11 cellular contexts compared by ENCODE assay signal in the genomic region with DNA sequence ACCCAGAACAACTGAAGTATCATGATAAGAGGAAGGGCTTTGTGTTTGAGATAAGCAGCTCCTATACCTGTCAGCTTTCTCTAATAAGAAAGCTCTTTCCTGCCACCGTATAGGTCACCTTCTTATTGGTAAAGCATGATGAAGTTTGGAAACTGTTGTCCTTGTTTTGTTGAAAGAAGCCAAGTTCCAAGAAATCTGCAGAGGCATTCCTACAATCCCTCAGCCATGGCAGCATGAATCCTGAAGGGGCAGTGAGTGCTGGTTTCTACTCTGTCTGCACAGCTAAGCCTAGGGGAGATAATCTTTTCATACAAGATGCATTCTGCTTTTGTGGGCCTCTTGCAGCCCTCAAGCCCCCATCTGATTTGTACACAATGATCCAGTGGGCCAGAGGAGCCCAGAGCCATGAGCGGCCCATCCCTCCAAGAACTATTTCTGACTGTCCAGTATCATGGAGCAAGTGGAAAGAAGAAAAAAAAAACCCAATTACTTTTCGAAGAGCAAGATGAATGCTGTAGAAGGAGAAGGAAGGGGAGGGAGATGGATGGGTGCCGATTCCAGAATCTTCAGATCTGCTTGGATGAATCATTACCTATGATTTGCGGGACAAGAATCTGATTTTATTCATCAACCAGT. TPM values are rescaled to one million over a fixed set of nuclear protein-coding genes. Genes with fewer than 3 reads are reported as not detected.
A peak's percentile ranks its signal among the peaks of the same experiment; 100 is the strongest.
DNase-seq lines count a peak whose midpoint lies in the region; ATAC-seq and TF ChIP-seq lines count a peak whose summit lies in the region.
"Had no signal": no experiment of that assay in that cellular context is flagged by ENCODE, and none has a peak within 500 bp of the region (broad histone marks: within the 10 kb centered on the region; RNA-seq: fewer than 3 reads in every experiment).

No MANE protein-coding gene starts in this region.

- peaks cover 15% of the 10 kb centered on the region; the same call in 1 of the 2 replicates for H3K79me2 ChIP-seq in GM23248 (ENCODE audit: insufficient read depth)

- H3K9ac ChIP-seq in GM23248: peak overlapping the region; percentile 89
- no peak overlapping the region for H3K9ac ChIP-seq in iPS-15b (ENCODE audit: low read depth, low read length)
- H3K9ac ChIP-seq: KMS-11 had no signal

- TF ChIP-seq POLR2A in adrenal gland (IDR thresholded peaks at IDR 0.05) (no peak), sigmoid colon (IDR thresholded peaks at IDR 0.05) (no peak)

- DNase-seq in GM23248 (peak; percentile 42), adrenal gland (peak in 1 of 7 donors; percentile 7), sigmoid colon (peak; percentile 67), UCSD-AML1 (lab: John Stamatoyannopoulos, UW; ENCODE audit: unreplicated experiment) (no peak)
- DNase-seq in stimulated activated naive CD4-positive, alpha-beta T cell (lab: John Stamatoyannopoulos, UW): no peak
- DNase-seq: activated naive CD4-positive, alpha-beta T cell treated with anti-CD3 and anti-CD28 coated beads for 36 hours had no signal

- peaks cover 7% of the 10 kb centered on the region; the same call in 1 of the 2 replicates for H4K20me1 ChIP-seq in GM23248 (ENCODE audit: insufficient read depth)

- intact Hi-C loops in adrenal gland (cut with DNase I) (no loop called here), sigmoid colon (cut with DNase I) (loop anchor here (1.0 to 5.0 kb wide), 2 partner anchors 87 to 107 kb away; no protein-coding TSS in a partner anchor)

- H3K27ac ChIP-seq in GM23248: peak overlapping the region; percentile 95
- H3K27ac ChIP-seq in adrenal gland: peak overlapping the region in 3 of 5 donors; percentile 80 to 91 (median 88)
- H3K27ac ChIP-seq in sigmoid colon: peak overlapping the region; percentile 89 to 97 (median 96)
- H3K27ac ChIP-seq: KMS-11 had no signal

- TF ChIP-seq EP300 in sigmoid colon (IDR thresholded peaks at IDR 0.05): no peak

- H3K4me3 ChIP-seq in GM23248: peak overlapping the region; percentile 74
- no peak overlapping the region for H3K4me3 ChIP-seq in adrenal gland
- H3K4me3 ChIP-seq in iPS-15b (ENCODE audit: low read depth, low read length): peak overlapping the region; percentile 60
- H3K4me3 ChIP-seq in sigmoid colon: peak overlapping the region in 3 of 4 donors; percentile 67 to 77 (median 74)

- ATAC-seq in HG02885 (IDR thresholded peaks at IDR 0.05; ENCODE audit: poor library complexity, unreplicated experiment): no peak
- no peak for ATAC-seq in GM18511 (IDR thresholded peaks at IDR 0.05; ENCODE audit: unreplicated experiment)
- ATAC-seq: left colon had no signal

- TF ChIP-seq CTCF in adrenal gland (IDR thresholded peaks at IDR 0.05) (peak in 3 of 6 experiments; percentile 2 to 9 (median 5)), sigmoid colon (IDR thresholded peaks at IDR 0.05) (peak in 1 of 4 experiments; percentile 32)

- H3K9me3 ChIP-seq in GM23248 (ENCODE audit: low read depth): no peaks in the 10 kb centered on the region
- H3K9me3 ChIP-seq in adrenal gland (replicated peaks in 1 of 3): no peaks in the 10 kb centered on the region
- no peaks in the 10 kb centered on the region for H3K9me3 ChIP-seq in iPS-15b (ENCODE audit: control insufficient read depth, insufficient read depth, low read length)
- no peaks in the 10 kb centered on the region for H3K9me3 ChIP-seq in sigmoid colon

- peaks cover 49% of the 10 kb centered on the region for H3F3A ChIP-seq in GM23248 (ENCODE audit: insufficient read depth)

- peak overlapping the region; percentile 81 for H3K4me2 ChIP-seq in GM23248 (ENCODE audit: unreplicated experiment)

- WGBS in GM23248 (ENCODE audit: low coverage in 1 of 2, low lambda C conversion rate in 2 of 2, missing lambda C conversion rate in 2 of 2), 2 experiments: 39 to 50% methylated on average over 5 of the region's 5 CpGs
- 69 to 83% (median 74%) methylated on average over 5 of the region's 5 CpGs for WGBS in adrenal gland, 4 donors
- 79 to 84% methylated on average over 5 of the region's 5 CpGs for WGBS in sigmoid colon, 2 donors

- no peak overlapping the region for H2AFZ ChIP-seq in GM23248

- H3K9me2 ChIP-seq in GM23248 (ENCODE audit: insufficient read depth): no peaks in the 10 kb centered on the region

- in situ Hi-C loops in GM23248 (cut with MboI): loop anchor here (10.0 kb wide), 2 partner anchors 114 to 874 kb away; no protein-coding TSS in a partner anchor

- peaks cover 13% of the 10 kb centered on the region; the same call in 1 of the 2 replicates for H3K36me3 ChIP-seq in GM23248 (ENCODE audit: low read depth)
- peaks cover 0 to 16% of the 10 kb centered on the region in 2 donors for H3K36me3 ChIP-seq in adrenal gland (replicated peaks in 1 of 2)
- peaks cover 10% of the 10 kb centered on the region for H3K36me3 ChIP-seq in iPS-15b (ENCODE audit: control insufficient read depth, insufficient read depth, low read length)
- peaks cover 3 to 23% (median 10%) of the 10 kb centered on the region in 4 donors for H3K36me3 ChIP-seq in sigmoid colon

- H3K4me1 ChIP-seq in GM23248 (ENCODE audit: insufficient read depth) (peaks cover 25% of the 10 kb centered on the region), adrenal gland (replicated peaks in 1 of 2) (peaks cover 0 to 8% of the 10 kb centered on the region in 2 donors), iPS-15b (ENCODE audit: control insufficient read depth, insufficient read depth, low read length) (peaks cover 10% of the 10 kb centered on the region), sigmoid colon (peaks cover 0 to 51% (median 43%) of the 10 kb centered on the region in 4 donors)

- no peaks in the 10 kb centered on the region for H3K27me3 ChIP-seq in GM23248 (replicated peaks; ENCODE audit: insufficient read depth)
- H3K27me3 ChIP-seq in adrenal gland: peaks cover 7% of the 10 kb centered on the region
- H3K27me3 ChIP-seq in iPS-15b (ENCODE audit: control insufficient read depth, insufficient read depth, low read length): peaks cover 12% of the 10 kb centered on the region
- no peaks in the 10 kb centered on the region for H3K27me3 ChIP-seq in sigmoid colon

RNA-seq across cellular contexts. Expression of gene THBS1, which starts 1.9 kb away (rescaled TPM):
- 7,697 and 8,549 TPM in 2 replicates for total RNA-seq in GM23248 (2014; rRNA removed; shearing (Covaris generic))
- polyA plus RNA-seq in GM23248 (2016; fragmentation: Nextera tagmentation; extraction: Ambion mirVana) (2,858 and 2,877 TPM in 2 replicates), adrenal gland (10 to 100 TPM; 33.9 to 62.7 (median 36.6) TPM), sigmoid colon (10 to 100 TPM; 13.2 to 95.5 (median 16.8) TPM)
- total RNA-seq in adrenal gland (100 to 1,000 TPM; 102 to 709 (median 441) TPM), sigmoid colon (1,000 to 10,000 TPM in 1 of 4 donors, 100 to 1,000 TPM in 3; 172 to 3,974 (median 496) TPM)

Comparison
In these comparisons a context has a peak if more than half of its experiments do, and no peak if none do; other contexts are left out.
1. DNase-seq: peak in GM23248 (single experiment) and sigmoid colon (single experiment); none in UCSD-AML1 (single experiment) and stimulated activated naive CD4-positive, alpha-beta T cell (0 of 6).
2. H3K4me3 ChIP-seq: peak in GM23248 (single experiment), iPS-15b (single experiment) and sigmoid colon (3 of 4); none in adrenal gland (0 of 4).
3. Peak in every context shown above with its lines, with median percentiles within 50 percentile points of each other: H3K27ac ChIP-seq.